Comparison of ENCODE assay signal across 24 cellular contexts in the genomic region with DNA sequence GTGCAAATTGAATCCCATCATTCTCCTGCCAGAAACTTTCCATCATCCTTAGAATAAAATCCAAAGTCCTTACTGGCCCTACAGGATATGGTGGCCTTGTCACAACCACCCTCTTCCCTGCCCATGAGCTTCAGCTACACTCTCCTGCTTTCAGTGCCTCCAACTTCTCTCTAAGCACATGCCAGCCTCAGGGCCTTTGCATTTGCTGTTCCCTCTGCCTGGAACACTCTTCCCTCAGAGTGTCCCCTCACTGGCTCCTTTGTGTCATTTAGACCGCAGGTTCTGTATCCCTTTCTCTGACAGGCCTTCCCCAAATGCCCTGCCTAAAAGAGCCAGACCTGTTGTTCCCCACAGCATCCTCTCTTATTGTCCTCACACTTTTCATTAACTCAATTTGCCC. TPM values are rescaled to one million over a fixed set of nuclear protein-coding genes. Genes with fewer than 3 reads are reported as not detected.
"Had no signal": no experiment of that assay in that cellular context is flagged by ENCODE, and none has a peak within 500 bp of the region (broad histone marks: within the 10 kb centered on the region; RNA-seq: fewer than 3 reads in every experiment).

No MANE protein-coding gene starts in this region.

- H3K36me3 ChIP-seq: thoracic aorta, upper lobe of right lung had no signal

- H3K27ac Mint-ChIP-seq: activated CD8-positive, alpha-beta T cell treated with anti-CD3 and anti-CD28 coated beads, Interleukin-2, amount 10 ng/mL, durations not matched to agents 7 days and 5 days; activated naive CD8-positive, alpha-beta T cell treated with anti-CD3 and anti-CD28 coated beads, Interleukin-2, amount 50 U/mL, for 24 hours; activated T-helper 1 cell treated with anti-CD3 and anti-CD28 coated beads, Interleukin-12 subunit alpha, Interleukin-12 subunit beta, Interleukin-2, Interleukin-4 antibody, amounts not matched to agents 30 ng/mL and 10 ng/mL and 1 ng/mL, durations not matched to agents 14 hours and 24 hours and 36 hours; naive thymus-derived CD4-positive, alpha-beta T cell had no signal

- H3K4me3 ChIP-seq: coronary artery, lung, thoracic aorta, upper lobe of right lung had no signal

- H3K4me3 Mint-ChIP-seq: activated CD8-positive, alpha-beta T cell treated with anti-CD3 and anti-CD28 coated beads, Interleukin-2, amount 10 ng/mL, durations not matched to agents 7 days and 5 days; activated naive CD8-positive, alpha-beta T cell treated with anti-CD3 and anti-CD28 coated beads, Interleukin-2, amount 50 U/mL, for 24 hours; activated T-helper 1 cell treated with anti-CD3 and anti-CD28 coated beads, Interleukin-12 subunit alpha, Interleukin-12 subunit beta, Interleukin-2, Interleukin-4 antibody, amounts not matched to agents 30 ng/mL and 10 ng/mL and 1 ng/mL, durations not matched to agents 14 hours and 24 hours and 36 hours; naive thymus-derived CD4-positive, alpha-beta T cell; neural crest cell had no signal

- H3K27me3 ChIP-seq: upper lobe of right lung had no signal

- ATAC-seq: activated CD8-positive, alpha-beta T cell treated with anti-CD3 and anti-CD28 coated beads, Interleukin-2, amount 10 ng/mL, durations not matched to agents 7 days and 5 days; activated naive CD8-positive, alpha-beta T cell treated with anti-CD3 and anti-CD28 coated beads, Interleukin-2, amount 50 U/mL, for 24 hours; left lobe of liver; naive thymus-derived CD4-positive, alpha-beta T cell; sciatic nerve; upper lobe of right lung had no signal

- H3K9me3 Mint-ChIP-seq: activated naive CD8-positive, alpha-beta T cell treated with anti-CD3 and anti-CD28 coated beads, Interleukin-2, amount 50 U/mL, for 24 hours; activated T-helper 1 cell treated with anti-CD3 and anti-CD28 coated beads, Interleukin-12 subunit alpha, Interleukin-12 subunit beta, Interleukin-2, Interleukin-4 antibody, amounts not matched to agents 30 ng/mL and 10 ng/mL and 1 ng/mL, durations not matched to agents 14 hours and 24 hours and 36 hours; naive thymus-derived CD4-positive, alpha-beta T cell; neural crest cell had no signal

- H3K9me3 ChIP-seq: thoracic aorta, upper lobe of right lung had no signal

- DNase-seq: activated CD4-positive, alpha-beta T cell treated with anti-CD3 and anti-CD28 coated beads for 1 hour; activated CD4-positive, alpha-beta T cell treated with anti-CD3 and anti-CD28 coated beads, Interleukin-2, amount 50 U/mL, for 1 hour; activated CD8-positive, alpha-beta T cell treated with anti-CD3 and anti-CD28 coated beads, Interleukin-2, amount 10 ng/mL, durations not matched to agents 7 days and 5 days; activated gamma-delta T cell; activated naive CD4-positive, alpha-beta T cell treated with anti-CD3 and anti-CD28 coated beads, Interleukin-2, amount 50 U/mL, for 16 hours; activated naive CD8-positive, alpha-beta T cell treated with anti-CD3 and anti-CD28 coated beads, Interleukin-2, amount 50 U/mL, for 24 hours; cerebellar nuclear complex; erythroblast; foreskin fibroblast; kidney; naive thymus-derived CD4-positive, alpha-beta T cell; small intestine; stimulated activated CD4-positive, alpha-beta T cell treated with anti-CD3 and anti-CD28 coated beads, Interleukin-15, amount 100 ng/mL, for 24 hours; stimulated activated naive CD4-positive, alpha-beta T cell; upper lobe of right lung had no signal

- H3K4me1 Mint-ChIP-seq: activated naive CD8-positive, alpha-beta T cell treated with anti-CD3 and anti-CD28 coated beads, Interleukin-2, amount 50 U/mL, for 24 hours; neural crest cell had no signal

- H3K36me3 Mint-ChIP-seq: naive thymus-derived CD4-positive, alpha-beta T cell had no signal

- H3K27ac ChIP-seq: coronary artery, thoracic aorta, upper lobe of right lung had no signal

- H3K4me1 ChIP-seq: upper lobe of right lung had no signal

RNA-seq across cellular contexts. Expression of a gene that starts 18.2 kb away (rescaled TPM):
- total RNA-seq: activated CD8-positive, alpha-beta T cell treated with anti-CD3 and anti-CD28 coated beads, Interleukin-2, amount 10 ng/mL, durations not matched to agents 7 days and 5 days; fibroblast of lung; neural crest cell; renal cortical epithelial cell had no signal
- polyA plus RNA-seq: fibroblast of lung had no signal
